In the genomic region with DNA sequence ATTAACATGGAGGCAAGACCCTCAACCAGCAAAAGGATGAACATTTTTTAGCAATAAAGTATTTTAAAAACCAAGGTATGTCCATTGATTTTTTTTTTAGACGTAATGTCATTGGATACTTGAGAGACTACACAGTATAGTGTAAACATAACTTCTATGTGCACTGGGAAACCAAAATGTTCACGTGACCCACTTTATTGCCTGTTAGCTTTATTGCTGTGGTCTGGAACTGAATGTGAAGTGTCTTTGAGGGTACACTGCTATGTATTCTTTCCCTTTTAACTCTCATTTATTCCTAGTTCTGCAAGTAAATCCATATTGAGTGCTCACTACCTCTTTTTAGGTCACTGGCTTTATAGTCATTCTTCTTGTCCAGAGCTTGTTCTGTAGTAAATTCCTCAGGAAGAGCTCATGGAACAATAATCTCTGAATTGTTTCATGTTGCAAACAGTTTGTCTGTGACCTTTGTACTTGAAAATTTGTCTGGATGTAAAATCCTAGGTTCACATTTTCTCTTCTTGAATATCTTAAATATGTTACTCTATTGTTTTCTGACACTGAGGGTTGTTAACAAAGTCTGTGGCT, we compare ENCODE assay signal across 16 cellular contexts. TPM values are rescaled to one million over a fixed set of nuclear protein-coding genes. Genes with fewer than 3 reads are reported as not detected.
DNase-seq lines count a peak whose midpoint lies in the region; ATAC-seq and TF ChIP-seq lines count a peak whose summit lies in the region.
"Had no signal": no experiment of that assay in that cellular context is flagged by ENCODE, and none has a peak within 500 bp of the region (broad histone marks: within the 10 kb centered on the region; RNA-seq: fewer than 3 reads in every experiment).

No MANE protein-coding gene starts in this region.

- peak overlapping the region; percentile 35 for H3K27ac ChIP-seq in colonic mucosa

- H3K4me3 ChIP-seq in colonic mucosa = no peak overlapping the region

- H3K36me3 ChIP-seq in colonic mucosa = no peaks in the 10 kb centered on the region

- H3K9me3 ChIP-seq in colonic mucosa = peaks cover 2% of the 10 kb centered on the region

- DNase-seq in EH (ENCODE audit: low read depth) = peak; percentile 44
- DNase-seq in NCI-H187 treated with DMSO at 0.1 percent for 48 hours (lab: John Stamatoyannopoulos, UW) = peak; percentile 74
- DNase-seq in colonic mucosa = peak; percentile 62
- peak; percentile 19 for DNase-seq in renal cortical epithelial cell (ENCODE audit: low read depth)
- DNase-seq in NCI-H69 (lab: John Stamatoyannopoulos, UW) = no peak
- no peak for DNase-seq in superior temporal gyrus (ENCODE audit: extremely low spot score)
- DNase-seq: activated CD8-positive, alpha-beta memory T cell treated with anti-CD3 and anti-CD28 coated beads for 24 hours; activated naive CD8-positive, alpha-beta T cell treated with anti-CD3 and anti-CD28 coated beads, Interleukin-2, amount 50 U/mL, for 24 hours; central memory CD4-positive, alpha-beta T cell; hypothalamus; NCI-H1092 treated with DMSO at 0.1 percent for 48 hours; NCI-H226; nucleus accumbens; stimulated activated CD4-positive, alpha-beta T cell treated with anti-CD3 and anti-CD28 coated beads, Interleukin-4, amount 100 ng/mL, for 1 hour had no signal

- H3K4me1 ChIP-seq in colonic mucosa = peaks cover 8% of the 10 kb centered on the region

- H3K9ac ChIP-seq in colonic mucosa (ENCODE audit: low read depth in 2 of 2, low read length in 2 of 2) = no peak overlapping the region

- H3K27me3 ChIP-seq in colonic mucosa = no peaks in the 10 kb centered on the region

- intact Hi-C loops in colonic mucosa (cut with DNase I) = loop anchor here (10.0 kb wide), 1 partner anchor 54 kb away; no protein-coding TSS in a partner anchor

- ATAC-seq in GM19351 (IDR thresholded peaks at IDR 0.05; ENCODE audit: unreplicated experiment) = no peak
- ATAC-seq: activated naive CD8-positive, alpha-beta T cell treated with anti-CD3 and anti-CD28 coated beads, Interleukin-2, amount 50 U/mL, for 24 hours; activated T-helper 17 cell treated with anti-CD3 and anti-CD28 coated beads, Interleukin-2, amount 50 U/mL, for 72 hours had no signal

- TF ChIP-seq CTCF in colonic mucosa (IDR thresholded peaks at IDR 0.05) = no peak

RNA-seq across cellular contexts. Expression of gene ABCD3, which starts 20.6 kb away (rescaled TPM):
- total RNA-seq in colonic mucosa (100 to 1,000 TPM in 1 of 2 donors, 10 to 100 TPM in 1; 99.2 to 100 TPM), renal cortical epithelial cell (66.9 and 77.2 TPM in 2 replicates)

Comparison
In these comparisons a context has a peak if more than half of its experiments do, and no peak if none do; other contexts are left out.
1. DNase-seq: peak in EH (single experiment), NCI-H187 treated with DMSO at 0.1 percent for 48 hours (single experiment), colonic mucosa (single experiment) and renal cortical epithelial cell (single experiment); none in NCI-H69 (single experiment) and superior temporal gyrus (single experiment).